ENCODE assay signal across 1 cellular context in the genomic region with DNA sequence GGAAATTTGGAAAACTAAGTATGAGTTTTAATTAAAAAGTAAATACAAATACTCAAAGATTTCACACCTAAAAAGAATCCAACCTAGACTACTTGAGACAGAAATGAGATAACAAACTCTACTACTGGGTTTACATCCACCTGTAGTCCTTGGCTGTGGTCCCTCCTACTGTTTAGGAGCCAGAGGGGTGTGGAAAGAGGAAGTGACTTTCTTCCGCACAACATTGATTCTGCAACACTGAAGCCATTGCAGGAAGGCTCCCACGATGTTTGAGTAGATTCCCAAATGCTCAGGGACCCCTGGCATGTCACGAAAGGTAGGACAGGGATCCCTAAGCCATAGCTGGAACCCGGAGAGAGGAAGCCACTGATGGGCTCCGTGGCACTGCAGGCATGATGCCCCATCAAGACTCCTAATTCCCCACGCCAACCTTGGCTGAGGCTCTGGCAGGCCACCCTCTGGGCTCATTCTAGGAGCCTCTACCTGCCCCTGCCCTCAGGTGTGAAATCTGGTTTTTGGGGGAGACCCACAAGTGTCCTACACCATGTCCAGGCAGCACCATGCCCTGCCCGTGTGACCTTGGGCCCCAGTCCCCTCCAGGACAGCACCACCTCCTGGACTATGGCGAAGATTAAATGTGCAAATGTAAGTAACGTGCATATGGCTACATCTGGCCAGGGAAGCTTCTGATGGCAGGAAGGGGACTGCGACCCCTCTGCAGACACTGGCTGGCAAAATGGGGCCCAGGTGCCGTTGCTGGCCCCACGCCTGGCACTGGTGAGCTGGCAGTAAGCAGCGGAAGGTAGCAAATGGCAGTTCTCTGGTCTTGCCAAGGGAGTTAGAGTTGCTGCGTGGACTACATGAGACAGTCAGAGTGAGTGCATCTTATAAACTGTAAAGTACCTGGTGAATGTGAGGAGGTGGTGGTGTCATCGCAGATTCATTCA.
TF ChIP-seq lines count a peak whose summit lies in the region.

No MANE protein-coding gene starts in this region.

TF ChIP-seq in HepG2, 621 proteins besides CTCF, POLR2A, EP300 and RAD21 (continued from another document):
- TF ChIP-seq, protein P1, sequence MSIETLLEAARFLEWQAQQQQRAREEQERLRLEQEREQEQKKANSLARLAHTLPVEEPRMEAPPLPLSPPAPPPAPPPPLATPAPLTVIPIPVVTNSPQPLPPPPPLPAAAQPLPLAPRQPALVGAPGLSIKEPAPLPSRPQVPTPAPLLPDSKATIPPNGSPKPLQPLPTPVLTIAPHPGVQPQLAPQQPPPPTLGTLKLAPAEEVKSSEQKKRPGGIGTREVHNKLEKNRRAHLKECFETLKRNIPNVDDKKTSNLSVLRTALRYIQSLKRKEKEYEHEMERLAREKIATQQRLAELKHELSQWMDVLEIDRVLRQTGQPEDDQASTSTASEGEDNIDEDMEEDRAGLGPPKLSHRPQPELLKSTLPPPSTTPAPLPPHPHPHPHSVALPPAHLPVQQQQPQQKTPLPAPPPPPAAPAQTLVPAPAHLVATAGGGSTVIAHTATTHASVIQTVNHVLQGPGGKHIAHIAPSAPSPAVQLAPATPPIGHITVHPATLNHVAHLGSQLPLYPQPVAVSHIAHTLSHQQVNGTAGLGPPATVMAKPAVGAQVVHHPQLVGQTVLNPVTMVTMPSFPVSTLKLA (IDR thresholded peaks at IDR 0.05): no peak
- TF ChIP-seq DR1 (CRISPR knock-in tag; IDR thresholded peaks at IDR 0.05) (no peak), GFI1 (CRISPR knock-in tag; IDR thresholded peaks at IDR 0.05; ENCODE audit: borderline replicate concordance) (no peak), ZFP90 (CRISPR knock-in tag; IDR thresholded peaks at IDR 0.05; ENCODE audit: borderline replicate concordance) (no peak), KLF13 (CRISPR knock-in tag; IDR thresholded peaks at IDR 0.05) (no peak), ATM (IDR thresholded peaks at IDR 0.05; ENCODE audit: borderline replicate concordance) (no peak), SYNCRIP (IDR thresholded peaks at IDR 0.05; ENCODE audit: insufficient read depth, low read depth, low read length) (no peak), POLR2G (IDR thresholded peaks at IDR 0.05; ENCODE audit: low read depth, low read length) (no peak), ZNF597 (CRISPR knock-in tag; IDR thresholded peaks at IDR 0.05) (no peak), MYNN (CRISPR knock-in tag; IDR thresholded peaks at IDR 0.05; ENCODE audit: low read depth) (no peak), SIX4 (CRISPR knock-in tag; IDR thresholded peaks at IDR 0.05) (no peak), ZGPAT (CRISPR knock-in tag; IDR thresholded peaks at IDR 0.05) (no peak)
